1 cellular context compared by ENCODE assay signal in genomic region chr18:77676901-77677300, GRCh38.
TF ChIP-seq lines count a peak whose summit lies in the region.

No MANE protein-coding gene starts in this region.

TF ChIP-seq in GM23338, 12 proteins besides CTCF, POLR2A, EP300 and RAD21 (continued from another document):
- no peak for TF ChIP-seq ZNF462 (CRISPR knock-in tag; IDR thresholded peaks at IDR 0.05)
- TF ChIP-seq REST (IDR thresholded peaks at IDR 0.05; ENCODE audit: unreplicated experiment) = no peak
- TF ChIP-seq EZH2phosphoT487 (IDR thresholded peaks at IDR 0.05; ENCODE audit: unreplicated experiment) = no peak
- TF ChIP-seq POLR2AphosphoS5 (IDR thresholded peaks at IDR 0.05; ENCODE audit: low read depth) = no peak
- no peak for TF ChIP-seq ZNF331 (CRISPR knock-in tag; IDR thresholded peaks at IDR 0.05; ENCODE audit: low read depth)
- no peak for TF ChIP-seq ETS1 (IDR thresholded peaks at IDR 0.05)
- no peak for TF ChIP-seq ZNF114 (CRISPR knock-in tag; IDR thresholded peaks at IDR 0.05)
TF ChIP-seq in GM23338: peak in this region for 0.
